23 cellular contexts compared by ENCODE assay signal in genomic region chr11:110966131-110966530, GRCh38.
"Had no signal": no experiment of that assay in that cellular context is flagged by ENCODE, and none has a peak within 500 bp of the region (broad histone marks: within the 10 kb centered on the region; RNA-seq: fewer than 3 reads in every experiment).

No MANE protein-coding gene starts in this region.

- H3K4me1 ChIP-seq: esophagus muscularis mucosa, gastroesophageal sphincter, parathyroid adenoma, testis had no signal

- H3K36me3 ChIP-seq: esophagus muscularis mucosa, gastroesophageal sphincter, neural progenitor cell had no signal

- H3K27me3 ChIP-seq: esophagus muscularis mucosa, gastroesophageal sphincter, hepatocyte, neural progenitor cell, testis had no signal

- H3K27ac ChIP-seq: esophagus muscularis mucosa, gastroesophageal sphincter, hepatocyte, neural progenitor cell, parathyroid adenoma, testis had no signal

- DNase-seq: activated CD4-positive, alpha-beta T cell treated with anti-CD3 and anti-CD28 coated beads for 36 hours; activated CD4-positive, CD25-positive, alpha-beta regulatory T cell; activated CD8-positive, alpha-beta memory T cell treated with anti-CD3 and anti-CD28 coated beads, Interleukin-2, amount 10 ng/mL, durations not matched to agents 7 days and 5 days; activated CD8-positive, alpha-beta T cell treated with anti-CD3 and anti-CD28 coated beads, Interleukin-2, amount 10 ng/mL, durations not matched to agents 7 days and 5 days; activated naive CD4-positive, alpha-beta T cell; activated T-cell treated with anti-CD3 and anti-CD28 coated beads for 4 hours; activated T-cell treated with anti-CD3 and anti-CD28 coated beads, Interleukin-2, amount 50 U/mL, for 72 hours; anterior cingulate cortex; dermis blood vessel endothelial cell; effector CD4-positive, alpha-beta T cell; islet precursor cell; natural killer cell; occipital lobe; right cardiac atrium; stimulated activated CD4-positive, alpha-beta T cell treated with anti-CD3 and anti-CD28 coated beads, Interleukin-2, amount 100 ng/mL, for 48 hours; stimulated activated naive CD4-positive, alpha-beta T cell treated with Interleukin-2 at 50 U/mL for 16 hours; testis; trophoblast cell had no signal

- H3K4me2 ChIP-seq: hepatocyte, neural progenitor cell had no signal

- H2AFZ ChIP-seq: hepatocyte, neural progenitor cell, parathyroid adenoma had no signal

- H3K9me3 ChIP-seq: esophagus muscularis mucosa, gastroesophageal sphincter, testis had no signal

- ATAC-seq: activated CD4-positive, alpha-beta T cell treated with anti-CD3 and anti-CD28 coated beads for 36 hours; activated CD8-positive, alpha-beta memory T cell treated with anti-CD3 and anti-CD28 coated beads, Interleukin-2, amount 10 ng/mL, durations not matched to agents 7 days and 5 days; activated CD8-positive, alpha-beta T cell treated with anti-CD3 and anti-CD28 coated beads, Interleukin-2, amount 10 ng/mL, durations not matched to agents 7 days and 5 days; activated T-cell treated with anti-CD3 and anti-CD28 coated beads, Interleukin-2, amount 50 U/mL, for 72 hours; gastroesophageal sphincter; natural killer cell had no signal

- H3K9ac ChIP-seq: neural progenitor cell, parathyroid adenoma had no signal

- H3K4me3 ChIP-seq: esophagus muscularis mucosa, gastroesophageal sphincter, hepatocyte, neural progenitor cell, testis had no signal
